ENCODE assay signal across 32 cellular contexts in the genomic region with DNA sequence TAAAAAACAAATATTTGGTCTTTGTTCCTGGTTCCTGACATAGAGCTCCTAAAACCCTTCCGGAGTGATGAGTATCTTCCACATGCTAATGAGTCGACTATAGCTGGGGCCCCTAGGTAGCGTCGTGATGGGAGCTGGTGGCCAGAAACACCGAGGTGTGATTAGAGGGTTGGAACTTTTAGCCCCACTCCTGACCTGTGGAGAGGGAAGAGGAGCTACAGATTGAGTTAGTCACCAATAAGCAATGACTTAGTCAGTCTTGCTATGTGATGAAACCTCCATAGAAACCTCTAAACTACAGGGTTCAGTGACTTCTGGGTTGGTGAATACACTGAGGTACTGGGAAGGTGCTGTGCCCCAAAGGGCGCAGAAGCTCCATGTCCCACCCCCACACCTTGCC. TPM values are rescaled to one million over a fixed set of nuclear protein-coding genes. Genes with fewer than 3 reads are reported as not detected.
"Had no signal": no experiment of that assay in that cellular context is flagged by ENCODE, and none has a peak within 500 bp of the region (broad histone marks: within the 10 kb centered on the region; RNA-seq: fewer than 3 reads in every experiment).

No MANE protein-coding gene starts in this region.

- H3K27ac Mint-ChIP-seq: activated CD4-positive, alpha-beta memory T cell treated with anti-CD3 and anti-CD28 coated beads for 36 hours; activated CD4-positive, alpha-beta T cell treated with anti-CD3 and anti-CD28 coated beads, Interleukin-2, amount 10 ng/mL, durations not matched to agents 24 days and 14 days; activated naive CD4-positive, alpha-beta T cell treated with anti-CD3 and anti-CD28 coated beads, Interleukin-2, amount 10 ng/mL, durations not matched to agents 7 days and 5 days; activated naive CD8-positive, alpha-beta T cell treated with anti-CD3 and anti-CD28 coated beads, Interleukin-2, amount 10 ng/mL, durations not matched to agents 7 days and 5 days; activated T-helper 1 cell treated with anti-CD3 and anti-CD28 coated beads, Interleukin-12 subunit alpha, Interleukin-12 subunit beta, Interleukin-2, Interleukin-4 antibody, amounts not matched to agents 30 ng/mL and 10 ng/mL and 1 ng/mL, durations not matched to agents 14 hours and 24 hours and 36 hours; effector memory CD8-positive, alpha-beta T cell; natural killer cell treated with Interleukin-12 subunit alpha and Interleukin-12 subunit beta and Interleukin-15 and Interleukin-18, amount 100 ng/mL, for 72 hours had no signal

- H3K9me3 Mint-ChIP-seq: activated CD4-positive, alpha-beta memory T cell treated with anti-CD3 and anti-CD28 coated beads for 36 hours; activated CD4-positive, alpha-beta T cell treated with anti-CD3 and anti-CD28 coated beads, Interleukin-2, amount 10 ng/mL, durations not matched to agents 24 days and 14 days; activated naive CD4-positive, alpha-beta T cell treated with anti-CD3 and anti-CD28 coated beads, Interleukin-2, amount 10 ng/mL, durations not matched to agents 7 days and 5 days; activated naive CD8-positive, alpha-beta T cell treated with anti-CD3 and anti-CD28 coated beads, Interleukin-2, amount 10 ng/mL, durations not matched to agents 7 days and 5 days; activated T-helper 1 cell treated with anti-CD3 and anti-CD28 coated beads, Interleukin-12 subunit alpha, Interleukin-12 subunit beta, Interleukin-2, Interleukin-4 antibody, amounts not matched to agents 30 ng/mL and 10 ng/mL and 1 ng/mL, durations not matched to agents 14 hours and 24 hours and 36 hours had no signal

- H3K36me3 Mint-ChIP-seq: activated CD4-positive, alpha-beta memory T cell treated with anti-CD3 and anti-CD28 coated beads for 36 hours; activated naive CD4-positive, alpha-beta T cell treated with anti-CD3 and anti-CD28 coated beads, Interleukin-2, amount 10 ng/mL, durations not matched to agents 7 days and 5 days; activated naive CD8-positive, alpha-beta T cell treated with anti-CD3 and anti-CD28 coated beads, Interleukin-2, amount 10 ng/mL, durations not matched to agents 7 days and 5 days; natural killer cell treated with Interleukin-12 subunit alpha and Interleukin-12 subunit beta and Interleukin-15 and Interleukin-18, amount 100 ng/mL, for 72 hours had no signal

- DNase-seq: activated CD4-positive, alpha-beta memory T cell treated with anti-CD3 and anti-CD28 coated beads for 36 hours; activated CD4-positive, alpha-beta T cell treated with anti-CD3 and anti-CD28 coated beads, Interleukin-2, amount 10 ng/mL, durations not matched to agents 24 days and 14 days; activated CD4-positive, CD25-positive, alpha-beta regulatory T cell treated with anti-CD3 and anti-CD28 coated beads, Interleukin-2, amount 50 U/mL, for 72 hours; activated CD8-positive, alpha-beta memory T cell treated with anti-CD3 and anti-CD28 coated beads, Interleukin-2, amount 50 U/mL, for 4 hours; activated gamma-delta T cell; activated naive CD4-positive, alpha-beta T cell treated with anti-CD3 and anti-CD28 coated beads, Interleukin-2, amount 10 ng/mL, durations not matched to agents 7 days and 5 days; activated naive CD8-positive, alpha-beta T cell treated with anti-CD3 and anti-CD28 coated beads, Interleukin-2, amount 10 ng/mL, durations not matched to agents 7 days and 5 days; activated T-cell treated with anti-CD3 and anti-CD28 coated beads, Interleukin-2, amount 50 U/mL, for 1 hour; amniotic stem cell; brain microvascular endothelial cell; caudate nucleus; cortex of kidney; effector memory CD8-positive, alpha-beta T cell; head of caudate nucleus; hippocampal formation; left lung; lower lobe of right lung; mesendoderm; right cardiac atrium; spleen; stimulated activated naive CD4-positive, alpha-beta T cell; T-helper 2 cell had no signal

- ATAC-seq: effector memory CD8-positive, alpha-beta T cell; left lung; lower lobe of right lung; natural killer cell treated with Interleukin-12 subunit alpha and Interleukin-12 subunit beta and Interleukin-15 and Interleukin-18, amount 100 ng/mL, for 72 hours; right cardiac atrium had no signal

- H3K27ac ChIP-seq: brain microvascular endothelial cell, left lung, lower lobe of right lung, spleen, suprapubic skin, tibial nerve had no signal

- H3K36me3 ChIP-seq: brain microvascular endothelial cell, left lung, lower lobe of right lung, spleen, suprapubic skin, tibial nerve had no signal

- FAIRE-seq: astrocyte, keratinocyte had no signal

- H3K4me1 ChIP-seq: left lung, lower lobe of right lung, spleen, suprapubic skin, tibial nerve had no signal

- H3K4me1 Mint-ChIP-seq: activated CD4-positive, alpha-beta T cell treated with anti-CD3 and anti-CD28 coated beads, Interleukin-2, amount 10 ng/mL, durations not matched to agents 24 days and 14 days; activated naive CD4-positive, alpha-beta T cell treated with anti-CD3 and anti-CD28 coated beads, Interleukin-2, amount 10 ng/mL, durations not matched to agents 7 days and 5 days; activated naive CD8-positive, alpha-beta T cell treated with anti-CD3 and anti-CD28 coated beads, Interleukin-2, amount 10 ng/mL, durations not matched to agents 7 days and 5 days had no signal

- H3K27me3 ChIP-seq: brain microvascular endothelial cell, left lung, suprapubic skin, tibial nerve had no signal

- H3K4me3 Mint-ChIP-seq: activated CD4-positive, alpha-beta memory T cell treated with anti-CD3 and anti-CD28 coated beads for 36 hours; activated CD4-positive, alpha-beta T cell treated with anti-CD3 and anti-CD28 coated beads, Interleukin-2, amount 10 ng/mL, durations not matched to agents 24 days and 14 days; activated naive CD4-positive, alpha-beta T cell treated with anti-CD3 and anti-CD28 coated beads, Interleukin-2, amount 10 ng/mL, durations not matched to agents 7 days and 5 days; activated naive CD8-positive, alpha-beta T cell treated with anti-CD3 and anti-CD28 coated beads, Interleukin-2, amount 10 ng/mL, durations not matched to agents 7 days and 5 days; activated T-helper 1 cell treated with anti-CD3 and anti-CD28 coated beads, Interleukin-12 subunit alpha, Interleukin-12 subunit beta, Interleukin-2, Interleukin-4 antibody, amounts not matched to agents 30 ng/mL and 10 ng/mL and 1 ng/mL, durations not matched to agents 14 hours and 24 hours and 36 hours; effector memory CD8-positive, alpha-beta T cell; natural killer cell treated with Interleukin-12 subunit alpha and Interleukin-12 subunit beta and Interleukin-15 and Interleukin-18, amount 100 ng/mL, for 72 hours had no signal

- H3K27me3 Mint-ChIP-seq: activated CD4-positive, alpha-beta T cell treated with anti-CD3 and anti-CD28 coated beads, Interleukin-2, amount 10 ng/mL, durations not matched to agents 24 days and 14 days; activated naive CD4-positive, alpha-beta T cell treated with anti-CD3 and anti-CD28 coated beads, Interleukin-2, amount 10 ng/mL, durations not matched to agents 7 days and 5 days; activated naive CD8-positive, alpha-beta T cell treated with anti-CD3 and anti-CD28 coated beads, Interleukin-2, amount 10 ng/mL, durations not matched to agents 7 days and 5 days; natural killer cell treated with Interleukin-12 subunit alpha and Interleukin-12 subunit beta and Interleukin-15 and Interleukin-18, amount 100 ng/mL, for 72 hours had no signal

- H3K4me3 ChIP-seq: left lung, lower lobe of right lung, spleen, suprapubic skin, tibial nerve had no signal

- H3K9me3 ChIP-seq: left lung, lower lobe of right lung, spleen, suprapubic skin, tibial nerve had no signal

RNA-seq across cellular contexts. Expression of gene PLD5, which starts 30.1 kb away (rescaled TPM):
- total RNA-seq: activated CD4-positive, alpha-beta memory T cell treated with anti-CD3 and anti-CD28 coated beads for 36 hours; activated CD4-positive, alpha-beta T cell treated with anti-CD3 and anti-CD28 coated beads, Interleukin-2, amount 10 ng/mL, durations not matched to agents 24 days and 14 days; activated CD8-positive, alpha-beta memory T cell treated with anti-CD3 and anti-CD28 coated beads for 36 hours; activated naive CD8-positive, alpha-beta T cell treated with anti-CD3 and anti-CD28 coated beads, Interleukin-2, amount 10 ng/mL, durations not matched to agents 7 days and 5 days; activated T-helper 1 cell treated with anti-CD3 and anti-CD28 coated beads, Interleukin-12 subunit alpha, Interleukin-12 subunit beta, Interleukin-2, Interleukin-4 antibody, amounts not matched to agents 30 ng/mL and 10 ng/mL and 1 ng/mL, durations not matched to agents 14 hours and 24 hours and 36 hours; chondrocyte; fibroblast of villous mesenchyme; natural killer cell treated with Interleukin-12 subunit alpha and Interleukin-12 subunit beta and Interleukin-15 and Interleukin-18, amount 100 ng/mL, for 72 hours; pulmonary artery endothelial cell had no signal
